8 cellular contexts compared by ENCODE assay signal in the genomic region with DNA sequence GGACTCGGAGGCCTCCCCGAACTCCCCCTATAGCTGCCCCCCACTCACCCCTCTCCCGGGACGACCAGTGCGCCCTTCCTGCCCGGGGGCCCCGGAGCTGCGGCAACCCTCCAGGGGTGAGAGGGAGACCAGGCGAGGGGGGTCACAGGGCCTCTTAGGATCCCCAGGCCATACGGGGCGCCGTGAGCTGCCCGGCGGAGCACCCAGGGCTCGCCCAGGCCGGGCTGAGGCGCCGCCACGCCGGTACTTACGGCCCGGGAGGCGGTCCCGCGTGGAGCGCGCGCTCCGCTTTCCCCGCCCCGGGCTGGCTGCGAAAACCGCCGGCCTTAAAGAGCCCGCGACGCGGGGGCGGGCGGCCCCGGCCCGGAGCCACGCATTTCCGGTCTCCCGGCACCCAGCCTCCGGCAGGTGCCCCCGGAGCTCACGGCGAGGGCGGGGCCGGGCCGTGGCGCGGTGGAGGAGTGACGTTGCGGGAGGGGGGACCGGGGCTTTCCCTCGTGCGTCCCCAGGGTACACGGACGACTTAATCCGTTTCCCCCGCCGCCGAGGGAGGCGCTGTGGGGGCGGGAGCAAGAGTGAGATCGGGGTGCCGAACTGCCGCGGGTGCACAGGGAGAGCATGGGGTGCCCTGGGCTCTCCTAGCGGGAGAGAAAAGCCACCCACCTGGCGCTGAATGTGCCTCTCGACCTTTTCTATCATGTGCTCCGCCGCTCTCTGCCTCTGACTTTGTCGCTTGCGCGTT. TPM values are rescaled to one million over a fixed set of nuclear protein-coding genes. Genes with fewer than 3 reads are reported as not detected.
DNase-seq lines count a peak whose midpoint lies in the region; ATAC-seq and TF ChIP-seq lines count a peak whose summit lies in the region.

A gene (minus strand): TSS at position 381 of the 742 bp plus-strand sequence. CDS start 1,019 bp downstream, outside the sequence.

- DNase-seq in GM12865 (ENCODE audit: low read depth) (peak; percentile 98), NCI-H1092 (lab: John Stamatoyannopoulos, UW) (peak; percentile 73), SKM-1 (lab: John Stamatoyannopoulos, UW; ENCODE audit: unreplicated experiment) (peak; percentile 81), glutamatergic neuron (peak; percentile 73), ovary (peak; percentile 84 to 90 (median 88)), thyroid gland (peak; percentile 90 to 92)
- peak; percentile 89 to 95 for DNase-seq in activated naive CD4-positive, alpha-beta T cell treated with anti-CD3 and anti-CD28 coated beads, Interleukin-2, amount 50 U/mL, for 72 hours (ENCODE audit: low spot score in 2 of 2)

- H3K27ac ChIP-seq in ovary (peak within 1 kb of the TSS; percentile 72 to 82), thyroid gland (peak within 1 kb of the TSS; percentile 94 to 98 (median 98))

- peaks cover 18% of the 10 kb centered on the region for H3K4me1 Mint-ChIP-seq in glutamatergic neuron (ENCODE audit: low read depth, unreplicated experiment)

- H3K36me3 ChIP-seq in ovary (no peaks in the 10 kb centered on the region), thyroid gland (no peaks in the 10 kb centered on the region)

- peak; percentile 69 for ATAC-seq in HG02610 (IDR thresholded peaks at IDR 0.05; ENCODE audit: unreplicated experiment)
- ATAC-seq in activated naive CD4-positive, alpha-beta T cell treated with anti-CD3 and anti-CD28 coated beads, Interleukin-2, amount 50 U/mL, for 72 hours = peak; percentile 77 to 86

- TF ChIP-seq EP300 in ovary (IDR thresholded peaks at IDR 0.05) = no peak

- H3K27me3 ChIP-seq in ovary (no peaks in the 10 kb centered on the region), thyroid gland (no peaks in the 10 kb centered on the region)

- H3K9me3 Mint-ChIP-seq in activated naive CD4-positive, alpha-beta T cell treated with anti-CD3 and anti-CD28 coated beads, Interleukin-2, amount 50 U/mL, for 72 hours = no peaks in the 10 kb centered on the region
- H3K9me3 Mint-ChIP-seq in glutamatergic neuron (ENCODE audit: unreplicated experiment) = peaks cover 9% of the 10 kb centered on the region

- intact Hi-C loops in ovary (cut with DNase I) (loop anchor here in 3 of 4 donors (1.0 to 10.0 kb wide), 3 partner anchors 90 to 144 kb away; a partner anchor contains a TSS), thyroid gland (cut with DNase I) (loop anchor here (5.0 to 10.0 kb wide), 3 partner anchors 90 to 420 kb away; a partner anchor contains a TSS)

- peak within 1 kb of the TSS; percentile 93 for H3K4me3 Mint-ChIP-seq in glutamatergic neuron (ENCODE audit: unreplicated experiment)

- peak within 1 kb of the TSS; percentile 89 to 96 for H3K27ac Mint-ChIP-seq in activated naive CD4-positive, alpha-beta T cell treated with anti-CD3 and anti-CD28 coated beads, Interleukin-2, amount 50 U/mL, for 72 hours
- peak within 1 kb of the TSS; percentile 81 for H3K27ac Mint-ChIP-seq in glutamatergic neuron (ENCODE audit: unreplicated experiment)

- no peaks in the 10 kb centered on the region for H3K9me3 ChIP-seq in ovary
- H3K9me3 ChIP-seq in thyroid gland = no peaks in the 10 kb centered on the region

- TF ChIP-seq CTCF in GM12865 (IDR thresholded peaks at IDR 0.05; ENCODE audit: insufficient read depth, low read depth, low read length, missing control alignments) = peak; percentile 53
- peak; percentile 30 for TF ChIP-seq CTCF in glutamatergic neuron (IDR thresholded peaks at IDR 0.05; ENCODE audit: partially characterized antibody, unreplicated experiment)
- peak in 2 of 3 donors; percentile 31 to 65 for TF ChIP-seq CTCF in ovary (IDR thresholded peaks at IDR 0.05)
- peak in 4 of 6 experiments; percentile 18 to 49 (median 39) for TF ChIP-seq CTCF in thyroid gland (IDR thresholded peaks at IDR 0.05)

- H3K4me3 ChIP-seq in GM12865 (ENCODE audit: low read depth, low read length) = peak within 1 kb of the TSS; percentile 96
- peak within 1 kb of the TSS; percentile 73 for H3K4me3 ChIP-seq in ovary
- peak within 1 kb of the TSS; percentile 38 to 97 (median 85) for H3K4me3 ChIP-seq in thyroid gland (replicated peaks in 1 of 3)

- H3K36me3 Mint-ChIP-seq in activated naive CD4-positive, alpha-beta T cell treated with anti-CD3 and anti-CD28 coated beads, Interleukin-2, amount 50 U/mL, for 72 hours = peaks cover 15 to 30% of the 10 kb centered on the region in 2 donors
- no peaks in the 10 kb centered on the region for H3K36me3 Mint-ChIP-seq in glutamatergic neuron (ENCODE audit: unreplicated experiment)

- H3K4me1 ChIP-seq in ovary (ENCODE audit: insufficient read depth) = peaks cover 4% of the 10 kb centered on the region
- H3K4me1 ChIP-seq in thyroid gland = peaks cover 11 to 18% of the 10 kb centered on the region in 2 donors

- TF ChIP-seq POLR2A in ovary (IDR thresholded peaks at IDR 0.05) = peak; percentile 54
- peak; percentile 66 to 90 for TF ChIP-seq POLR2A in thyroid gland (IDR thresholded peaks at IDR 0.05)

- 0% methylated on average over 35 to 79 of the region's 79 CpGs for WGBS in ovary, 3 donors
- 0 to 1% methylated on average over 12 to 17 of the region's 79 CpGs for WGBS in thyroid gland, 2 donors

- H3K27me3 Mint-ChIP-seq in glutamatergic neuron (ENCODE audit: unreplicated experiment) = peaks cover 7% of the 10 kb centered on the region

RNA-seq across cellular contexts. Expression of the gene that starts here (rescaled TPM):
- total RNA-seq in activated naive CD4-positive, alpha-beta T cell treated with anti-CD3 and anti-CD28 coated beads, Interleukin-2, amount 50 U/mL, for 72 hours = 10 to 100 TPM; 18.1 to 27.1 TPM
- total RNA-seq in glutamatergic neuron (ENCODE audit: unreplicated experiment) (19.3 TPM), ovary (10 to 100 TPM in 5 of 7 donors, 1 to 10 TPM in 2; 8.3 to 32.9 (median 11.2) TPM), thyroid gland (10 to 100 TPM; 24.6 to 48.9 (median 36.0) TPM)
- 10 to 100 TPM; 12.2 to 16.7 TPM for polyA plus RNA-seq in ovary

Comparison
In these comparisons a context has a peak if more than half of its experiments do, and no peak if none do; other contexts are left out.
1. Peak in every context shown above with its lines: DNase-seq, ATAC-seq, H3K4me3 ChIP-seq and H3K27ac ChIP-seq.